In genomic region chr1:198934901-198935301, GRCh38 we compare ENCODE assay signal across 8 cellular contexts.
A peak's percentile ranks its signal among the peaks of the same experiment; 100 is the strongest.
DNase-seq lines count a peak whose midpoint lies in the region; ATAC-seq and TF ChIP-seq lines count a peak whose summit lies in the region.

No MANE protein-coding gene starts in this region.

- DNase-seq in AG10803 (ENCODE audit: low read depth) (peak; percentile 11), D341Med (ENCODE audit: low spot score) (no peak)
- peak; percentile 44 for DNase-seq in activated CD4-positive, CD25-positive, alpha-beta regulatory T cell treated with anti-CD3 and anti-CD28 coated beads, Interleukin-2, amount 50 U/mL, for 16 hours (ENCODE audit: low read depth, low spot score)
- DNase-seq in effector memory CD8-positive, alpha-beta T cell, result peak; percentile 44 to 58 (median 52)

- H3K4me2 ChIP-seq in Loucy (ENCODE audit: low read depth, low read length, poor library complexity, severe bottlenecking) (peak overlapping the region; percentile 84), skeletal muscle satellite cell (ENCODE audit: low read length) (peak overlapping the region; percentile 86)

- H3K36me3 Mint-ChIP-seq in effector memory CD8-positive, alpha-beta T cell (ENCODE audit: insufficient read depth), result no peaks in the 10 kb centered on the region

- H3K4me3 Mint-ChIP-seq in effector memory CD8-positive, alpha-beta T cell, result no peak overlapping the region

- H3K9me3 ChIP-seq in Loucy (ENCODE audit: insufficient read depth, low read depth, low read length) (no peaks in the 10 kb centered on the region), skeletal muscle satellite cell (replicated peaks; ENCODE audit: low read length) (no peaks in the 10 kb centered on the region)

- H3K4me1 Mint-ChIP-seq in effector memory CD8-positive, alpha-beta T cell (ENCODE audit: low read depth in 2 of 2), result peaks cover 10 to 21% of the 10 kb centered on the region in 2 donors

- ATAC-seq in GM19043 (IDR thresholded peaks at IDR 0.05; ENCODE audit: low read depth, unreplicated experiment) (peak; percentile 21), HG02938 (IDR thresholded peaks at IDR 0.05; ENCODE audit: unreplicated experiment) (no peak)
- peak; percentile 80 for ATAC-seq in effector memory CD8-positive, alpha-beta T cell (replicated peaks)

- H3K4me3 ChIP-seq in AG10803 (ENCODE audit: low read length) (peak overlapping the region; percentile 88), Loucy (ENCODE audit: low read length, poor library complexity, severe bottlenecking) (peak overlapping the region; percentile 96), skeletal muscle satellite cell (ENCODE audit: low read length) (peak overlapping the region; percentile 73)

- H3K4me1 ChIP-seq in Loucy (ENCODE audit: insufficient read depth, low read length, poor library complexity, severe bottlenecking), result peaks cover 21% of the 10 kb centered on the region
- peaks cover 31% of the 10 kb centered on the region for H3K4me1 ChIP-seq in skeletal muscle satellite cell (ENCODE audit: control insufficient read depth, insufficient read depth, low read length)

- H3K27ac Mint-ChIP-seq in effector memory CD8-positive, alpha-beta T cell, result no peak overlapping the region

- no peaks in the 10 kb centered on the region for H3K9me2 ChIP-seq in Loucy (replicated peaks; ENCODE audit: low read depth, low read length)

- H3K9ac ChIP-seq in Loucy (ENCODE audit: low read depth, low read length, poor library complexity, severe bottlenecking) (peak overlapping the region; percentile 99), skeletal muscle satellite cell (ENCODE audit: low read depth, low read length) (peak overlapping the region; percentile 93)

- peaks cover 47% of the 10 kb centered on the region for H3K27me3 ChIP-seq in Loucy (ENCODE audit: insufficient read depth, low read length, poor library complexity, severe bottlenecking)
- H3K27me3 ChIP-seq in skeletal muscle satellite cell (ENCODE audit: control insufficient read depth, insufficient read depth, low read length), result no peaks in the 10 kb centered on the region

- H4K20me1 ChIP-seq in Loucy (ENCODE audit: insufficient read depth, low read length, poor library complexity, severe bottlenecking), result peaks cover 52% of the 10 kb centered on the region

- H3K36me3 ChIP-seq in Loucy (ENCODE audit: insufficient read depth, low read length) (peaks cover 43% of the 10 kb centered on the region), skeletal muscle satellite cell (ENCODE audit: insufficient read depth, low read length) (peaks cover 5% of the 10 kb centered on the region)

- peaks cover 98% of the 10 kb centered on the region for H3K79me2 ChIP-seq in Loucy (ENCODE audit: insufficient read depth, low read length)

- peaks cover 29% of the 10 kb centered on the region for H3F3A ChIP-seq in Loucy (ENCODE audit: low read depth)

- peaks cover 0 to 5% of the 10 kb centered on the region in 2 donors for H3K27me3 Mint-ChIP-seq in effector memory CD8-positive, alpha-beta T cell

- no peak overlapping the region for H2AFZ ChIP-seq in Loucy (ENCODE audit: low read length)

- TF ChIP-seq CTCF in AG10803 (conservative IDR thresholded peaks at IDR 0.05; ENCODE audit: low read length) (no peak), Loucy (conservative IDR thresholded peaks at IDR 0.05; ENCODE audit: low read length) (no peak)

- no peaks in the 10 kb centered on the region for H3K9me3 Mint-ChIP-seq in effector memory CD8-positive, alpha-beta T cell
